22 cellular contexts compared by ENCODE assay signal in the genomic region with DNA sequence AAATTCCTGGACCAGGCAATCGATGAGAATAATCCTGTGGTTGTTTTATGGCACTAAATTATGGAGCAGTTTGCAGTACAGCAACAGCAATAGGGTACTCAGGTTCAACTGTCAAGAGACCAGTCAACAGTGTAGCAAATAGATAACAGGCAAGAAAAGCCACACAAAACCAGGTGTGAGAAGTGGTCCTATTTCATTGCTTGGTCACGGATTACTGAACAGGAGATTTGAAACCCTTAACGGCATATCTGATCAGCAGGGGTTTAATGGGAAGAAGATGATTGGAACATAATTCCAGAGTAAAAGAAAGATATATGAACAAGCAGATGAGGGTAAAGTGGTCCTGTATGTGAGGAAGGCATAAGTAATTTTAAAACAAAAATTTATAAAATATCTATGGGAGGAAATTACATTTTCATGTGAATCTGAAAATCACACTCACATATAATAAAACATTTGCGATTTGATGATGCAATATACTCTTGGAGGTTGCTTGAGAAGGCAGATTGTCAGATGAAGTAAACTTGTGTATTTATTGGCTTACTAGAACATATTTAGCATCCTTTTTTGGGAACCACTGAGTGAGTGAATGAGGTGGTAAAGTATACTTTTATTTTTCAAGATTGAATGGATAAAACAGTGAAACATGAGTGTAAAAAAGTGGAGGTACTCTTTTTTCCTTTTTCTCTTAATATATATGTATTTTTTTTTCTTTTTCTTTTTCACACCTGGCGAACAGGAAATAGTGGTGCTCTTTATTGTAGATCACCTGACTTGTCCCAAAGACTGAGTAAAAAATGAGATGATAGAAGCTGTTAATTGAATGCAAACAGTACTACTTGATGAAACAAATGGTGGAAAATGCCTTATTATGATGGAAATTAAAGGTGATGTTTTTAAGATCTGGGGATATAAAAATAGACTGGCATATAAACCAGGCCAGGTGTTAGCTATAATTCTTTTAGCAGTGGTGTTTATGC. TPM values are rescaled to one million over a fixed set of nuclear protein-coding genes. Genes with fewer than 3 reads are reported as not detected.
A peak's percentile ranks its signal among the peaks of the same experiment; 100 is the strongest.
DNase-seq lines count a peak whose midpoint lies in the region; ATAC-seq and TF ChIP-seq lines count a peak whose summit lies in the region.
"Had no signal": no experiment of that assay in that cellular context is flagged by ENCODE, and none has a peak within 500 bp of the region (broad histone marks: within the 10 kb centered on the region; RNA-seq: fewer than 3 reads in every experiment).

No MANE protein-coding gene starts in this region.

- peaks cover 39% of the 10 kb centered on the region for H3K4me1 Mint-ChIP-seq in activated naive CD4-positive, alpha-beta T cell treated with anti-CD3 and anti-CD28 coated beads for 36 hours (ENCODE audit: low read depth)
- peaks cover 11 to 15% of the 10 kb centered on the region in 2 donors for H3K4me1 Mint-ChIP-seq in effector memory CD8-positive, alpha-beta T cell (ENCODE audit: low read depth in 2 of 2)
- H3K4me1 Mint-ChIP-seq: activated T-helper 17 cell treated with anti-CD3 and anti-CD28 coated beads, Interleukin-2, amount 50 U/mL, for 72 hours had no signal

- H3K9me3 ChIP-seq in stomach: no peaks in the 10 kb centered on the region
- H3K9me3 ChIP-seq: heart right ventricle, left ventricle myocardium inferior, mucosa of descending colon had no signal

- H3K4me1 ChIP-seq in stomach: no peaks in the 10 kb centered on the region

- ATAC-seq in GM19463 (IDR thresholded peaks at IDR 0.05; ENCODE audit: unreplicated experiment) (peak; percentile 8), GM21381 (IDR thresholded peaks at IDR 0.05; ENCODE audit: unreplicated experiment) (no peak), HG02840 (IDR thresholded peaks at IDR 0.05; ENCODE audit: low FRiP score, unreplicated experiment) (no peak)
- ATAC-seq in effector memory CD8-positive, alpha-beta T cell (replicated peaks): no peak
- ATAC-seq: activated T-helper 17 cell treated with anti-CD3 and anti-CD28 coated beads, Interleukin-2, amount 50 U/mL, for 72 hours; heart right ventricle; mucosa of descending colon had no signal

- peak overlapping the region; percentile 71 for H3K27ac Mint-ChIP-seq in activated naive CD4-positive, alpha-beta T cell treated with anti-CD3 and anti-CD28 coated beads for 36 hours
- H3K27ac Mint-ChIP-seq in effector memory CD8-positive, alpha-beta T cell: peak overlapping the region in 1 of 2 donors; percentile 27
- H3K27ac Mint-ChIP-seq: activated T-helper 17 cell treated with anti-CD3 and anti-CD28 coated beads, Interleukin-2, amount 50 U/mL, for 72 hours; type B pancreatic cell had no signal

- no peaks in the 10 kb centered on the region for H3K36me3 Mint-ChIP-seq in activated naive CD4-positive, alpha-beta T cell treated with anti-CD3 and anti-CD28 coated beads for 36 hours (ENCODE audit: low read depth)
- H3K36me3 Mint-ChIP-seq in effector memory CD8-positive, alpha-beta T cell (ENCODE audit: insufficient read depth): peaks cover 6% of the 10 kb centered on the region
- H3K36me3 Mint-ChIP-seq: type B pancreatic cell had no signal

- no peak overlapping the region for H3K4me3 Mint-ChIP-seq in activated naive CD4-positive, alpha-beta T cell treated with anti-CD3 and anti-CD28 coated beads for 36 hours
- H3K4me3 Mint-ChIP-seq in effector memory CD8-positive, alpha-beta T cell: peak overlapping the region; percentile 3 to 36
- H3K4me3 Mint-ChIP-seq: activated T-helper 17 cell treated with anti-CD3 and anti-CD28 coated beads, Interleukin-2, amount 50 U/mL, for 72 hours; type B pancreatic cell had no signal

- intact Hi-C loops in activated naive CD4-positive, alpha-beta T cell treated with anti-CD3 and anti-CD28 coated beads for 36 hours (cut with micrococcal nuclease): loop anchor here (1.0 kb wide), 2 partner anchors 22 to 209 kb away; a partner anchor contains a TSS
- intact Hi-C loops in stomach (cut with DNase I; ENCODE audit: low total_unique reads): no loop called here

- no peaks in the 10 kb centered on the region for H3K27me3 Mint-ChIP-seq in activated naive CD4-positive, alpha-beta T cell treated with anti-CD3 and anti-CD28 coated beads for 36 hours (ENCODE audit: low read depth)
- no peaks in the 10 kb centered on the region for H3K27me3 Mint-ChIP-seq in effector memory CD8-positive, alpha-beta T cell
- H3K27me3 Mint-ChIP-seq: type B pancreatic cell had no signal

- DNase-seq in activated naive CD4-positive, alpha-beta T cell treated with anti-CD3 and anti-CD28 coated beads for 36 hours: no peak
- no peak for DNase-seq in activated naive CD4-positive, alpha-beta T cell treated with Interleukin-2 at 50 U/mL for 16 hours
- DNase-seq in NCI-H2107 treated with DMSO at 0.1 percent for 48 hours (lab: John Stamatoyannopoulos, UW; ENCODE audit: unreplicated experiment) (peak; percentile 98), stomach (no peak)
- DNase-seq in effector memory CD8-positive, alpha-beta T cell: no peak
- DNase-seq: caudate nucleus, dorsolateral prefrontal cortex, H7, heart right ventricle, left ventricle myocardium inferior, mucosa of descending colon, NCI-H1436 treated with DMSO at 0.1 percent for 48 hours, small intestine had no signal

- H3K27ac ChIP-seq in stomach: no peak overlapping the region
- H3K27ac ChIP-seq: C4-2B, dorsolateral prefrontal cortex, heart right ventricle, left ventricle myocardium inferior had no signal

- CTCF ChIA-PET in activated naive CD4-positive, alpha-beta T cell treated with anti-CD3 and anti-CD28 coated beads for 36 hours (lab: Charles Lee): interaction anchor here (0.6 to 1.9 kb wide), 3 partner anchors 105 to 248 kb away, joined by 3 to 7 read pairs (median 3); a partner anchor contains a TSS

- WGBS in stomach, 5 donors: 75 to 92% (median 77%) methylated on average over 5 of the region's 5 CpGs

- TF ChIP-seq CTCF in stomach (IDR thresholded peaks at IDR 0.05): no peak

- H3K9me3 Mint-ChIP-seq in activated naive CD4-positive, alpha-beta T cell treated with anti-CD3 and anti-CD28 coated beads for 36 hours: no peaks in the 10 kb centered on the region
- H3K9me3 Mint-ChIP-seq in effector memory CD8-positive, alpha-beta T cell: no peaks in the 10 kb centered on the region
- H3K9me3 Mint-ChIP-seq: activated T-helper 17 cell treated with anti-CD3 and anti-CD28 coated beads, Interleukin-2, amount 50 U/mL, for 72 hours; type B pancreatic cell had no signal

- TF ChIP-seq POLR2A in stomach (IDR thresholded peaks at IDR 0.05): no peak

- H3K27me3 ChIP-seq in stomach: no peaks in the 10 kb centered on the region
- H3K27me3 ChIP-seq: heart right ventricle had no signal

- no peaks in the 10 kb centered on the region for H3K36me3 ChIP-seq in stomach
- H3K36me3 ChIP-seq: heart right ventricle, left ventricle myocardium inferior had no signal

- no peak for TF ChIP-seq EP300 in stomach (IDR thresholded peaks at IDR 0.05)

- no peak overlapping the region for H3K4me3 ChIP-seq in stomach
- H3K4me3 ChIP-seq: dorsolateral prefrontal cortex, heart right ventricle, left ventricle myocardium inferior, mucosa of descending colon had no signal

RNA-seq across cellular contexts. Expression of a gene that starts 21.5 kb away (rescaled TPM):
- total RNA-seq in activated naive CD4-positive, alpha-beta T cell treated with anti-CD3 and anti-CD28 coated beads for 36 hours: 10 to 100 TPM; 70.5 to 72.4 TPM
- total RNA-seq in stomach: 10 to 100 TPM; 10.8 to 71.2 (median 42.4) TPM
- polyA plus RNA-seq in stomach: 10 to 100 TPM; 37.0 to 64.8 (median 41.8) TPM

RNA-seq across cellular contexts. Expression of a gene that starts 34.3 kb away (rescaled TPM):
- total RNA-seq in activated naive CD4-positive, alpha-beta T cell treated with anti-CD3 and anti-CD28 coated beads for 36 hours: 10 to 100 TPM; 59.8 to 62.5 TPM
- total RNA-seq in stomach: 100 to 1,000 TPM in 1 of 5 donors, 10 to 100 TPM in 4; 63.4 to 348 (median 77.2) TPM
- polyA plus RNA-seq in stomach: 10 to 100 TPM; 13.9 to 23.4 (median 22.9) TPM

RNA-seq across cellular contexts. Expression of a gene that starts 34.6 kb away (rescaled TPM):
- 1 to 10 TPM; 7.7 to 8.6 TPM for total RNA-seq in activated naive CD4-positive, alpha-beta T cell treated with anti-CD3 and anti-CD28 coated beads for 36 hours
- 1 to 10 TPM in 3 of 5 donors, not detected in 2; 2.0 to 4.2 (median 3.8) TPM for total RNA-seq in stomach
- 1 to 10 TPM in 2 of 3 donors, under 1 TPM in 1; 0.81 to 2.1 (median 1.4) TPM for polyA plus RNA-seq in stomach

RNA-seq across cellular contexts. Expression of a gene that starts 44.0 kb away (rescaled TPM):
- 1 to 10 TPM; 1.2 to 2.1 TPM for total RNA-seq in activated naive CD4-positive, alpha-beta T cell treated with anti-CD3 and anti-CD28 coated beads for 36 hours
- total RNA-seq in stomach: 1 to 10 TPM in 1 of 5 donors, not detected in 4; 1.7 TPM
- under 1 TPM in 1 of 3 donors, not detected in 2; 0.23 TPM for polyA plus RNA-seq in stomach
- total RNA-seq: dorsolateral prefrontal cortex, H7, NCI-H460, pulmonary artery endothelial cell had no signal
- polyA plus RNA-seq: AG04450 had no signal
